In genomic region chr3:184176377-184177330, GRCh38 we compare ENCODE assay signal across 1 cellular context.
A peak's percentile ranks its signal among the peaks of the same experiment; 100 is the strongest.
TF ChIP-seq lines count a peak whose summit lies in the region.

No MANE protein-coding gene starts in this region.

TF ChIP-seq in A549, 52 proteins besides CTCF, POLR2A, EP300 and RAD21 (continued from another document):
- TF ChIP-seq RFX5 (IDR thresholded peaks at IDR 0.05): no peak
- TF ChIP-seq SMC3 (IDR thresholded peaks at IDR 0.05): no peak
- TF ChIP-seq ZC3H11A (IDR thresholded peaks at IDR 0.05): no peak
- TF ChIP-seq, protein P1, sequence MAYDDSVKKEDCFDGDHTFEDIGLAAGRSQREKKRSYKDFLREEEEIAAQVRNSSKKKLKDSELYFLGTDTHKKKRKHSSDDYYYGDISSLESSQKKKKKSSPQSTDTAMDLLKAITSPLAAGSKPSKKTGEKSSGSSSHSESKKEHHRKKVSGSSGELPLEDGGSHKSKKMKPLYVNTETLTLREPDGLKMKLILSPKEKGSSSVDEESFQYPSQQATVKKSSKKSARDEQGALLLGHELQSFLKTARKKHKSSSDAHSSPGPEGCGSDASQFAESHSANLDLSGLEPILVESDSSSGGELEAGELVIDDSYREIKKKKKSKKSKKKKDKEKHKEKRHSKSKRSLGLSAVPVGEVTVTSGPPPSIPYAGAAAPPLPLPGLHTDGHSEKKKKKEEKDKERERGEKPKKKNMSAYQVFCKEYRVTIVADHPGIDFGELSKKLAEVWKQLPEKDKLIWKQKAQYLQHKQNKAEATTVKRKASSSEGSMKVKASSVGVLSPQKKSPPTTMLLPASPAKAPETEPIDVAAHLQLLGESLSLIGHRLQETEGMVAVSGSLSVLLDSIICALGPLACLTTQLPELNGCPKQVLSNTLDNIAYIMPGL (CRISPR knock-in tag; IDR thresholded peaks at IDR 0.05; ENCODE audit: borderline replicate concordance): no peak
- no peak for TF ChIP-seq ZFP36 (IDR thresholded peaks at IDR 0.05; ENCODE audit: borderline replicate concordance, partially characterized antibody)
- TF ChIP-seq MAZ (IDR thresholded peaks at IDR 0.05; ENCODE audit: borderline replicate concordance, low read depth, low read length): no peak
- TF ChIP-seq NR3C1 (IDR thresholded peaks at IDR 0.05): no peak
- no peak for TF ChIP-seq FOSL2 (IDR thresholded peaks at IDR 0.05)
- peak; percentile 74 for TF ChIP-seq FOSL2 (CRISPR knock-in tag; IDR thresholded peaks at IDR 0.05)
- no peak for TF ChIP-seq CBX2 (IDR thresholded peaks at IDR 0.05; ENCODE audit: borderline replicate concordance, low read depth)
- TF ChIP-seq, protein P2, sequence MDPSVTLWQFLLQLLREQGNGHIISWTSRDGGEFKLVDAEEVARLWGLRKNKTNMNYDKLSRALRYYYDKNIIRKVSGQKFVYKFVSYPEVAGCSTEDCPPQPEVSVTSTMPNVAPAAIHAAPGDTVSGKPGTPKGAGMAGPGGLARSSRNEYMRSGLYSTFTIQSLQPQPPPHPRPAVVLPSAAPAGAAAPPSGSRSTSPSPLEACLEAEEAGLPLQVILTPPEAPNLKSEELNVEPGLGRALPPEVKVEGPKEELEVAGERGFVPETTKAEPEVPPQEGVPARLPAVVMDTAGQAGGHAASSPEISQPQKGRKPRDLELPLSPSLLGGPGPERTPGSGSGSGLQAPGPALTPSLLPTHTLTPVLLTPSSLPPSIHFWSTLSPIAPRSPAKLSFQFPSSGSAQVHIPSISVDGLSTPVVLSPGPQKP (IDR thresholded peaks at IDR 0.05; ENCODE audit: low read depth, low read length): no peak
- TF ChIP-seq, protein P3, sequence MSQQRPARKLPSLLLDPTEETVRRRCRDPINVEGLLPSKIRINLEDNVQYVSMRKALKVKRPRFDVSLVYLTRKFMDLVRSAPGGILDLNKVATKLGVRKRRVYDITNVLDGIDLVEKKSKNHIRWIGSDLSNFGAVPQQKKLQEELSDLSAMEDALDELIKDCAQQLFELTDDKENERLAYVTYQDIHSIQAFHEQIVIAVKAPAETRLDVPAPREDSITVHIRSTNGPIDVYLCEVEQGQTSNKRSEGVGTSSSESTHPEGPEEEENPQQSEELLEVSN (IDR thresholded peaks at IDR 0.05; ENCODE audit: borderline replicate concordance, low read depth): no peak
- TF ChIP-seq NFE2L2 (conservative IDR thresholded peaks at IDR 0.05; ENCODE audit: low read length): no peak
- no peak for TF ChIP-seq CHD4 (IDR thresholded peaks at IDR 0.05; ENCODE audit: borderline replicate concordance)
- no peak for TF ChIP-seq HES2 (IDR thresholded peaks at IDR 0.05)
- no peak for TF ChIP-seq KDM1A (IDR thresholded peaks at IDR 0.05; ENCODE audit: low read depth)
- no peak for TF ChIP-seq FOSB (CRISPR knock-in tag; IDR thresholded peaks at IDR 0.05)
- TF ChIP-seq ZSCAN20 (CRISPR knock-in tag; IDR thresholded peaks at IDR 0.05): no peak
- no peak for TF ChIP-seq JUNB (IDR thresholded peaks at IDR 0.05)
- no peak for TF ChIP-seq ESRRA (IDR thresholded peaks at IDR 0.05; ENCODE audit: borderline replicate concordance, low read length)
- TF ChIP-seq GATA3 (IDR thresholded peaks at IDR 0.05; ENCODE audit: borderline replicate concordance): no peak
- no peak for TF ChIP-seq PHF8 (IDR thresholded peaks at IDR 0.05; ENCODE audit: borderline replicate concordance, low read depth)
- TF ChIP-seq, protein P4, sequence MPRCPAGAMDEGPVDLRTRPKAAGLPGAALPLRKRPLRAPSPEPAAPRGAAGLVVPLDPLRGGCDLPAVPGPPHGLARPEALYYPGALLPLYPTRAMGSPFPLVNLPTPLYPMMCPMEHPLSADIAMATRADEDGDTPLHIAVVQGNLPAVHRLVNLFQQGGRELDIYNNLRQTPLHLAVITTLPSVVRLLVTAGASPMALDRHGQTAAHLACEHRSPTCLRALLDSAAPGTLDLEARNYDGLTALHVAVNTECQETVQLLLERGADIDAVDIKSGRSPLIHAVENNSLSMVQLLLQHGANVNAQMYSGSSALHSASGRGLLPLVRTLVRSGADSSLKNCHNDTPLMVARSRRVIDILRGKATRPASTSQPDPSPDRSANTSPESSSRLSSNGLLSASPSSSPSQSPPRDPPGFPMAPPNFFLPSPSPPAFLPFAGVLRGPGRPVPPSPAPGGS (IDR thresholded peaks at IDR 0.05): 0 out of 3 replicates have a peak, but pooled peaks have one; percentile 21
- TF ChIP-seq NPAS2 (CRISPR knock-in tag; IDR thresholded peaks at IDR 0.05; ENCODE audit: borderline replicate concordance): no peak
- TF ChIP-seq EHF (CRISPR knock-in tag; IDR thresholded peaks at IDR 0.05): no peak
- no peak for TF ChIP-seq HDAC2 (IDR thresholded peaks at IDR 0.05)
- TF ChIP-seq KDM5A (IDR thresholded peaks at IDR 0.05): no peak
